In genomic region chr12:75349946-75350345, GRCh38 we compare ENCODE assay signal across 38 cellular contexts. TPM values are rescaled to one million over a fixed set of nuclear protein-coding genes. Genes with fewer than 3 reads are reported as not detected.
"Had no signal": no experiment of that assay in that cellular context is flagged by ENCODE, and none has a peak within 500 bp of the region (broad histone marks: within the 10 kb centered on the region; RNA-seq: fewer than 3 reads in every experiment).

No MANE protein-coding gene starts in this region.

- H3K4me1 Mint-ChIP-seq: activated T-helper 17 cell treated with anti-CD3 and anti-CD28 coated beads, Interleukin-2, amount 50 U/mL, for 72 hours had no signal

- H3K4me1 ChIP-seq: ascending aorta had no signal

- H3K27me3 Mint-ChIP-seq: activated CD8-positive, alpha-beta memory T cell treated with anti-CD3 and anti-CD28 coated beads, Interleukin-2, amount 10 ng/mL, durations not matched to agents 7 days and 5 days; activated naive CD8-positive, alpha-beta T cell treated with anti-CD3 and anti-CD28 coated beads, Interleukin-2, amount 10 ng/mL, durations not matched to agents 7 days and 5 days; activated T-helper 17 cell treated with anti-CD3 and anti-CD28 coated beads, Interleukin-2, amount 50 U/mL, for 72 hours; central memory CD8-positive, alpha-beta T cell had no signal

- ATAC-seq: activated CD8-positive, alpha-beta memory T cell treated with anti-CD3 and anti-CD28 coated beads, Interleukin-2, amount 10 ng/mL, durations not matched to agents 7 days and 5 days; activated T-helper 17 cell treated with anti-CD3 and anti-CD28 coated beads, Interleukin-2, amount 50 U/mL, for 72 hours had no signal

- H3K27me3 ChIP-seq: ascending aorta, cardiac muscle cell, MG63 had no signal

- H3K27ac ChIP-seq: ascending aorta, cardiac muscle cell, PC-9, WERI-Rb-1 had no signal

- H3K4me3 Mint-ChIP-seq: activated CD4-positive, alpha-beta memory T cell treated with anti-CD3 and anti-CD28 coated beads, Interleukin-2, amount 10 ng/mL, durations not matched to agents 7 days and 5 days; activated CD8-positive, alpha-beta memory T cell treated with anti-CD3 and anti-CD28 coated beads, Interleukin-2, amount 10 ng/mL, durations not matched to agents 7 days and 5 days; activated naive CD4-positive, alpha-beta T cell treated with anti-CD3 and anti-CD28 coated beads, Interleukin-2, amount 50 U/mL, for 24 hours; activated naive CD8-positive, alpha-beta T cell treated with anti-CD3 and anti-CD28 coated beads, Interleukin-2, amount 10 ng/mL, durations not matched to agents 7 days and 5 days; activated T-helper 17 cell treated with anti-CD3 and anti-CD28 coated beads, Interleukin-2, amount 50 U/mL, for 72 hours; central memory CD8-positive, alpha-beta T cell had no signal

- H3K27ac Mint-ChIP-seq: activated CD4-positive, alpha-beta memory T cell treated with anti-CD3 and anti-CD28 coated beads, Interleukin-2, amount 10 ng/mL, durations not matched to agents 7 days and 5 days; activated CD8-positive, alpha-beta memory T cell treated with anti-CD3 and anti-CD28 coated beads, Interleukin-2, amount 10 ng/mL, durations not matched to agents 7 days and 5 days; activated naive CD4-positive, alpha-beta T cell treated with anti-CD3 and anti-CD28 coated beads, Interleukin-2, amount 50 U/mL, for 24 hours; activated naive CD8-positive, alpha-beta T cell treated with anti-CD3 and anti-CD28 coated beads, Interleukin-2, amount 10 ng/mL, durations not matched to agents 7 days and 5 days; activated T-helper 17 cell treated with anti-CD3 and anti-CD28 coated beads, Interleukin-2, amount 50 U/mL, for 72 hours had no signal

- H3K4me3 ChIP-seq: ascending aorta, cardiac muscle cell, MG63, PC-9 had no signal

- DNase-seq: activated CD4-positive, alpha-beta memory T cell treated with anti-CD3 and anti-CD28 coated beads, Interleukin-2, amount 10 ng/mL, durations not matched to agents 7 days and 5 days; activated CD4-positive, alpha-beta T cell treated with anti-CD3 and anti-CD28 coated beads for 1 hour; activated CD4-positive, alpha-beta T cell treated with anti-CD3 and anti-CD28 coated beads for 48 hours; activated CD4-positive, CD25-positive, alpha-beta regulatory T cell; activated CD8-positive, alpha-beta memory T cell treated with anti-CD3 and anti-CD28 coated beads for 24 hours; activated CD8-positive, alpha-beta memory T cell treated with anti-CD3 and anti-CD28 coated beads, Interleukin-2, amount 10 ng/mL, durations not matched to agents 7 days and 5 days; activated CD8-positive, alpha-beta memory T cell treated with anti-CD3 and anti-CD28 coated beads, Interleukin-2, amount 50 U/mL, for 48 hours; activated effector memory CD4-positive, alpha-beta T cell treated with anti-CD3 and anti-CD28 coated beads, Interleukin-2, amount 50 U/mL, for 16 hours; activated naive CD4-positive, alpha-beta T cell treated with Interleukin-2 at 50 U/mL for 16 hours; activated naive CD8-positive, alpha-beta T cell treated with anti-CD3 and anti-CD28 coated beads, Interleukin-2, amount 10 ng/mL, durations not matched to agents 7 days and 5 days; activated T-cell treated with anti-CD3 and anti-CD28 coated beads, Interleukin-2, amount 50 U/mL, for 48 hours; amygdala; KG1; MG63; NCI-H1048; NCI-H1105 treated with DMSO at 0.1 percent for 48 hours; NCI-H1436; NCI-H1694; NCI-H1930; NCI-H2081 treated with DMSO at 0.1 percent for 48 hours; NCI-H226; NCI-H446 treated with DMSO at 0.1 percent for 48 hours; NCI-H524; NK-92 treated with Interleukin-12 subunit alpha and Interleukin-12 subunit beta, amount 100 ng/mL, for 24 hours; PC-9; Right ventricle myocardium superior; SW 1271; T1000; WERI-Rb-1 had no signal

- H3K36me3 ChIP-seq: ascending aorta, cardiac muscle cell, MG63, WERI-Rb-1 had no signal

RNA-seq across cellular contexts. Expression of gene GLIPR1L1, which starts 15.5 kb away (rescaled TPM):
- total RNA-seq: activated CD4-positive, alpha-beta memory T cell treated with anti-CD3 and anti-CD28 coated beads, Interleukin-2, amount 10 ng/mL, durations not matched to agents 7 days and 5 days; activated CD8-positive, alpha-beta memory T cell treated with anti-CD3 and anti-CD28 coated beads, Interleukin-2, amount 10 ng/mL, durations not matched to agents 7 days and 5 days; activated naive CD8-positive, alpha-beta T cell treated with anti-CD3 and anti-CD28 coated beads, Interleukin-2, amount 10 ng/mL, durations not matched to agents 7 days and 5 days; activated T-helper 17 cell treated with anti-CD3 and anti-CD28 coated beads, Interleukin-2, amount 50 U/mL, for 72 hours; ascending aorta; cardiac muscle cell; OCI-LY7; PC-9; Right ventricle myocardium superior; T-helper 1 cell treated with Interleukin-12 subunit alpha and Interleukin-12 subunit beta and Interleukin-4 antibody, amounts not matched to agents 30 ng/mL and 1 ng/mL, for 36 hours; T-helper 2 cell treated with Interferon-gamma antibody and Interleukin-4, amounts not matched to agents 100 ng/mL and 5 ng/mL, for 36 hours had no signal
- polyA plus RNA-seq: adipose tissue, cardiac muscle cell had no signal

RNA-seq across cellular contexts. Expression of gene CAPS2, which starts 19.8 kb away (rescaled TPM):
- total RNA-seq: OCI-LY7 had no signal

RNA-seq across cellular contexts. Expression of gene GLIPR1L2, which starts 40.9 kb away (rescaled TPM):
- total RNA-seq: activated CD8-positive, alpha-beta memory T cell treated with anti-CD3 and anti-CD28 coated beads, Interleukin-2, amount 10 ng/mL, durations not matched to agents 7 days and 5 days; ascending aorta; OCI-LY7; PC-9; T-helper 1 cell treated with Interleukin-12 subunit alpha and Interleukin-12 subunit beta and Interleukin-4 antibody, amounts not matched to agents 30 ng/mL and 1 ng/mL, for 36 hours had no signal
